In the genomic region with DNA sequence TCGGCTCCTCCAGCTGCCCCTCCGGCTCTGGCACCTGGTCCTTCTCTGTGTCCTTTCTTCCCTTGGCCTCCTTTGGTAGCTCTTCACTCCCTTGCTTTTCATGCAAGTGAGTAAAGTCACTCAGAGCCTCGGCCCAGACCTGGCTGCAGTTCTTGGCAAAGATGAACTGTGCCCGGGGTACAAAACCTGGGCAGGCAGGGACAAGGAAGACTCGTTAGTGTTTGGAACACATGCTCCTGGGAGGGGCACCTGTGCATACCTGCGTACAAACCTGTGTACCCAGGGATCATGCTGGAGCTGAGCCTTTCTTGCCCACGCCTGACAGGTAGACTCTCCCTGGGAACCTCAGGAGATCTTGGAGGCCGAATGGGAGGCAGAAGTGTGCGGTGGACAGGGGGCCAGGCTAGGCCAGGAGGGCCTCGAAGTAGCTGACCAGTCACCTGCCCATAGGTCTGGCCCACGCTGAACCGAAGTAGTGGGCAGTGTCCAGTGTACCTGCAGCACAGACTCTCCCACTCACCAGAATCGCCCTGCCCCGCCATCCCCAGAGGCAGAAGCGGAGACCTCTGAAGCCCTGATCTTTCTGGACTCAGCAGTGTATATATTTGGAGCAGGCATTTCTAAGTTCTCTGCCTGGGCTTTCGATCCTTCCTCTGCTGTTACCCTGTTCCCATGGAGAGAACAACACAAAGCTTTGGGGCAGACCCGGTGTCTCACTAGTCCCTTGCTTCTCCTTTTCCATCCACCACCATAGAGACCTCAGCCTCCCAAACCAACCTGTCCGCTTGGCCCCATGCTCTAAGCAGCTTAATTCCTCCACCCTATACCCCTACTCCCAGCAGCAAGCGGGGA, we compare ENCODE assay signal across 13 cellular contexts. TPM values are rescaled to one million over a fixed set of nuclear protein-coding genes. Genes with fewer than 3 reads are reported as not detected.
DNase-seq lines count a peak whose midpoint lies in the region; ATAC-seq, FAIRE-seq and TF ChIP-seq lines count a peak whose summit lies in the region.
"Had no signal": no experiment of that assay in that cellular context is flagged by ENCODE, and none has a peak within 500 bp of the region (broad histone marks: within the 10 kb centered on the region; RNA-seq: fewer than 3 reads in every experiment).

No MANE protein-coding gene starts in this region.

- H3K4me1 Mint-ChIP-seq in HFFc6 (ENCODE audit: low read depth), result peaks cover 12% of the 10 kb centered on the region
- H3K4me1 Mint-ChIP-seq: activated naive CD4-positive, alpha-beta T cell treated with anti-CD3 and anti-CD28 coated beads, Interleukin-2, amount 50 U/mL, for 24 hours had no signal

- no peaks in the 10 kb centered on the region for H3K27me3 ChIP-seq in brain microvascular endothelial cell (replicated peaks)
- H3K27me3 ChIP-seq in keratinocyte (ENCODE audit: control insufficient read depth, extremely low read depth, insufficient read depth, low read length), result no peaks in the 10 kb centered on the region
- no peaks in the 10 kb centered on the region for H3K27me3 ChIP-seq in skeletal muscle tissue (ENCODE audit: control insufficient read depth in 3 of 3, insufficient read depth in 3 of 3, low read length in 3 of 3)
- H3K27me3 ChIP-seq: BLaER1 treated with 17β-estradiol and CSF1 and Interleukin-3, amounts not matched to agents 10 nM and 100 nM had no signal

- dilution Hi-C loops in keratinocyte (cut with MboI; ENCODE audit: extremely low pct_ligation_motif_present, low sequenced_read_pairs), result no loop called here

- H3K4me1 ChIP-seq in keratinocyte (ENCODE audit: control insufficient read depth, extremely low read depth, insufficient read depth, low read length) (peaks cover 9% of the 10 kb centered on the region), skeletal muscle tissue (ENCODE audit: control insufficient read depth in 3 of 3, insufficient read depth in 3 of 3, low read length in 3 of 3) (peaks cover 76 to 91% (median 77%) of the 10 kb centered on the region in 3 donors)

- no peak overlapping the region for H3K4me3 Mint-ChIP-seq in HFFc6
- H3K4me3 Mint-ChIP-seq: activated naive CD4-positive, alpha-beta T cell treated with anti-CD3 and anti-CD28 coated beads, Interleukin-2, amount 50 U/mL, for 24 hours had no signal

- H3K27ac ChIP-seq in brain microvascular endothelial cell, result peak overlapping the region; percentile 12
- H3K27ac ChIP-seq in keratinocyte (ENCODE audit: control insufficient read depth, insufficient read depth, low read length), result no peak overlapping the region
- peak overlapping the region; percentile 77 for H3K27ac ChIP-seq in skeletal muscle tissue (ENCODE audit: low read depth, low read length)

- H3K9me3 ChIP-seq in keratinocyte (ENCODE audit: control insufficient read depth, low read depth, low read length) (no peaks in the 10 kb centered on the region), skeletal muscle tissue (ENCODE audit: control insufficient read depth in 3 of 3, low read length in 3 of 3) (no peaks in the 10 kb centered on the region)
- H3K9me3 ChIP-seq: BLaER1 treated with 17β-estradiol and CSF1 and Interleukin-3, amounts not matched to agents 10 nM and 100 nM had no signal

- FAIRE-seq in keratinocyte (lab: Jason Lieb, UNC), result peak; percentile 59
- no peak for FAIRE-seq in HTR-8/SVneo (lab: Jason Lieb, UNC)

- H3K9me3 Mint-ChIP-seq in HFFc6, result no peaks in the 10 kb centered on the region
- H3K9me3 Mint-ChIP-seq: activated naive CD4-positive, alpha-beta T cell treated with anti-CD3 and anti-CD28 coated beads, Interleukin-2, amount 50 U/mL, for 24 hours had no signal

- H3K79me2 ChIP-seq in keratinocyte (ENCODE audit: control insufficient read depth, insufficient read depth, low read length), result no peaks in the 10 kb centered on the region

- TF ChIP-seq CTCF in HFFc6 (IDR thresholded peaks at IDR 0.05) (no peak), brain microvascular endothelial cell (IDR thresholded peaks at IDR 0.05; ENCODE audit: low read depth, low read length, missing control alignments) (no peak), keratinocyte (optimal IDR thresholded peaks at IDR 0.05 in 1 of 3, IDR thresholded peaks at IDR 0.05 in 1 of 3, conservative IDR thresholded peaks at IDR 0.05 in 1 of 3; ENCODE audit: extremely low read depth in 1 of 3, insufficient read depth in 2 of 3, low read length in 3 of 3) (no peak)

- H3K4me2 ChIP-seq in keratinocyte (ENCODE audit: control insufficient read depth, extremely low read depth, insufficient read depth, low read depth, low read length), result no peak overlapping the region

- H3K4me3 ChIP-seq in brain microvascular endothelial cell (ENCODE audit: low read depth, low read length), result no peak overlapping the region
- no peak overlapping the region for H3K4me3 ChIP-seq in keratinocyte (ENCODE audit: control insufficient read depth in 2 of 3, extremely low read depth in 1 of 3, insufficient read depth in 2 of 3, low read depth in 1 of 3, low read length in 3 of 3)
- peak overlapping the region; percentile 62 to 72 (median 66) for H3K4me3 ChIP-seq in skeletal muscle tissue (ENCODE audit: low read length in 3 of 3)
- H3K4me3 ChIP-seq: BLaER1 treated with 17β-estradiol and CSF1 and Interleukin-3, amounts not matched to agents 10 nM and 100 nM had no signal

- H3K36me3 ChIP-seq in brain microvascular endothelial cell (replicated peaks), result peaks cover 42% of the 10 kb centered on the region
- H3K36me3 ChIP-seq in keratinocyte (ENCODE audit: control insufficient read depth in 2 of 2, extremely low read depth in 1 of 2, insufficient read depth in 2 of 2, low read length in 2 of 2), result peaks cover 10 to 11% of the 10 kb centered on the region in 2 experiments
- peaks cover 14 to 18% (median 15%) of the 10 kb centered on the region in 3 donors for H3K36me3 ChIP-seq in skeletal muscle tissue (ENCODE audit: control insufficient read depth in 3 of 3, insufficient read depth in 3 of 3, low read length in 3 of 3)

- peak overlapping the region; percentile 41 for H3K27ac Mint-ChIP-seq in HFFc6
- H3K27ac Mint-ChIP-seq: activated naive CD4-positive, alpha-beta T cell treated with anti-CD3 and anti-CD28 coated beads, Interleukin-2, amount 50 U/mL, for 24 hours had no signal

- no peak overlapping the region for H2AFZ ChIP-seq in keratinocyte (ENCODE audit: control insufficient read depth, low read length)

- peaks cover 3% of the 10 kb centered on the region for H4K20me1 ChIP-seq in keratinocyte (ENCODE audit: control insufficient read depth, extremely low read depth, insufficient read depth, low read length)

- DNase-seq in HFFc6 (no peak), brain microvascular endothelial cell (no peak), keratinocyte (ENCODE audit: low read depth, low spot score) (no peak), NCI-H1048 (lab: John Stamatoyannopoulos, UW) (no peak), C1 segment of cervical spinal cord (lab: John Stamatoyannopoulos, UW) (no peak), HTR-8/SVneo (ENCODE audit: insufficient read length, low spot score) (no peak)
- DNase-seq: activated CD4-positive, alpha-beta T cell treated with anti-CD3 and anti-CD28 coated beads for 1 hour; erythroblast; HCEC 1CT had no signal

- peaks cover 11% of the 10 kb centered on the region for H3K27me3 Mint-ChIP-seq in HFFc6 (ENCODE audit: insufficient read depth)
- H3K27me3 Mint-ChIP-seq: activated naive CD4-positive, alpha-beta T cell treated with anti-CD3 and anti-CD28 coated beads, Interleukin-2, amount 50 U/mL, for 24 hours had no signal

- in situ Hi-C loops in brain microvascular endothelial cell (cut with HindIII; ENCODE audit: low pct_ligation_motif_present, low sequenced_read_pairs), result no loop called here

- peaks cover 2% of the 10 kb centered on the region for H3K9me1 ChIP-seq in keratinocyte (ENCODE audit: control insufficient read depth, extremely low read depth, insufficient read depth, low read length)

- H3K9ac ChIP-seq in keratinocyte (ENCODE audit: control insufficient read depth, extremely low read depth, insufficient read depth, low read length) (no peak overlapping the region), skeletal muscle tissue (ENCODE audit: low read depth in 1 of 3, low read length in 3 of 3) (peak overlapping the region; percentile 66 to 73 (median 71))

- no peak for ATAC-seq in HG03571 (IDR thresholded peaks at IDR 0.05; ENCODE audit: unreplicated experiment)

- H3K36me3 Mint-ChIP-seq in HFFc6 (ENCODE audit: low read depth), result peaks cover 22% of the 10 kb centered on the region

RNA-seq across cellular contexts. Expression of a gene that starts 41.9 kb away (rescaled TPM):
- 10 to 100 TPM; 25.4 to 33.2 (median 28.5) TPM for total RNA-seq in HFFc6 (2021; fragmentation: NEBNext Ultra II Directional; extraction: Animal tissue kit (Norgen Biotek cat#: 25700))
- polyA plus RNA-seq in keratinocyte, result 11.2 to 13.5 TPM (median 11.8 TPM) in 3 replicates
- 5.0 TPM for polyA plus RNA-seq in keratinocyte (2011; ENCODE audit: low read depth)
- polyA plus RNA-seq in keratinocyte (2011; cell fraction: cytosol; rRNA removed), result 6.4 and 13.4 TPM in 2 replicates
- polyA plus RNA-seq in keratinocyte (2011; cell fraction: nucleus; rRNA removed), result 40.7 and 40.8 TPM in 2 replicates
- polyA plus RNA-seq in keratinocyte (2012; ENCODE audit: low replicate concordance), result 15.6 and 16.5 TPM in 2 replicates
- polyA minus RNA-seq in keratinocyte, result 10.9 to 29.4 TPM (median 12.3 TPM) in 3 replicates
- polyA minus RNA-seq in keratinocyte (2011; cell fraction: cytosol; rRNA and poly(A)+ RNA removed), result 14.0 TPM
- 8.2 and 11.2 TPM in 2 replicates for polyA minus RNA-seq in keratinocyte (2011; cell fraction: nucleus; rRNA and poly(A)+ RNA removed)
- total RNA-seq in skeletal muscle tissue, result 8.4 TPM

RNA-seq across cellular contexts. Expression of a gene that starts 55.1 kb away (rescaled TPM):
- total RNA-seq in HFFc6 (2021; fragmentation: NEBNext Ultra II Directional; extraction: Animal tissue kit (Norgen Biotek cat#: 25700)), result under 1 TPM; 0.37 to 0.87 (median 0.49) TPM
- polyA plus RNA-seq in keratinocyte, result 0.66 to 2.4 TPM (median 0.82 TPM) in 3 replicates
- 1.2 TPM for polyA plus RNA-seq in keratinocyte (2011; ENCODE audit: low read depth)
- 0.85 and 1.5 TPM in 2 replicates for polyA plus RNA-seq in keratinocyte (2011; cell fraction: cytosol; rRNA removed)
- 9.2 and 12.4 TPM in 2 replicates for polyA plus RNA-seq in keratinocyte (2011; cell fraction: nucleus; rRNA removed)
- 0.40 and 2.7 TPM in 2 replicates for polyA plus RNA-seq in keratinocyte (2012; ENCODE audit: low replicate concordance)
- 0.56 to 1.1 TPM (median 0.95 TPM) in 3 replicates for polyA minus RNA-seq in keratinocyte
- polyA minus RNA-seq in keratinocyte (2011; cell fraction: cytosol; rRNA and poly(A)+ RNA removed), result not detected
- 1.7 and 2.2 TPM in 2 replicates for polyA minus RNA-seq in keratinocyte (2011; cell fraction: nucleus; rRNA and poly(A)+ RNA removed)
- 2.1 TPM for total RNA-seq in skeletal muscle tissue

Comparison
In these comparisons a context has a peak if more than half of its experiments do, and no peak if none do; other contexts are left out.
1. H3K4me3 ChIP-seq: peak in skeletal muscle tissue (3 of 3); none in brain microvascular endothelial cell (single experiment) and keratinocyte (0 of 3).